ENCODE assay signal across 8 cellular contexts in genomic region chr1:218350909-218351616, GRCh38. TPM values are rescaled to one million over a fixed set of nuclear protein-coding genes. Genes with fewer than 3 reads are reported as not detected.
DNase-seq lines count a peak whose midpoint lies in the region; ATAC-seq, FAIRE-seq and TF ChIP-seq lines count a peak whose summit lies in the region.

No MANE protein-coding gene starts in this region.

- no peak overlapping the region for H3K14ac ChIP-seq in neuronal stem cell (ENCODE audit: low read length)

- H3K36me3 ChIP-seq in cardiac muscle cell (peaks cover 23% of the 10 kb centered on the region), GM12878 (ENCODE audit: control insufficient read depth in 2 of 2, insufficient read depth in 2 of 2, low read length in 1 of 2) (no peaks in the 10 kb centered on the region), osteoblast (ENCODE audit: insufficient read depth, low read length) (peaks cover 10% of the 10 kb centered on the region), BE2C (no peaks in the 10 kb centered on the region), neuronal stem cell (replicated peaks in 1 of 2; ENCODE audit: control insufficient read depth in 2 of 2, insufficient read depth in 2 of 2, low read length in 2 of 2) (no peaks in the 10 kb centered on the region)

- no peak for FAIRE-seq in GM12878 (lab: Jason Lieb, UNC)

- H3K23ac ChIP-seq in neuronal stem cell (ENCODE audit: low read depth, low read length, poor library complexity) = no peak overlapping the region

- RAD21 ChIA-PET in GM12878 (lab: Charles Lee; ENCODE audit: unreplicated experiment) = no interaction called here

- H3K79me2 ChIP-seq in GM12878 (ENCODE audit: control insufficient read depth, insufficient read depth, low read length) (no peaks in the 10 kb centered on the region), osteoblast (ENCODE audit: insufficient read depth, low read length) (peaks cover 67% of the 10 kb centered on the region)

- CTCF ChIA-PET in GM12878 (lab: Yijun Ruan, JAX) = no interaction called here

- in situ Hi-C loops in GM12878 (cut with MboI) = no loop called here

- H3K4ac ChIP-seq in neuronal stem cell (ENCODE audit: low read length) = no peak overlapping the region

- no peaks in the 10 kb centered on the region for H4K20me1 ChIP-seq in GM12878 (ENCODE audit: control insufficient read depth, insufficient read depth)
- peaks cover 5% of the 10 kb centered on the region for H4K20me1 ChIP-seq in osteoblast (ENCODE audit: insufficient read depth, low read length)

- no TSS peak for BruUV-seq in GM12878 (replicated peaks; lab: Mats Ljungman, UMichigan)

- no peak overlapping the region for H2BK120ac ChIP-seq in neuronal stem cell (ENCODE audit: low read depth, low read length)

- H3K4me3 ChIP-seq in cardiac muscle cell (peak overlapping the region; percentile 94), HL-60 (replicated peaks; ENCODE audit: insufficient read depth, low read length) (peak overlapping the region; percentile 25), GM12878 (peak overlapping the region; percentile 13; the same call in 1 of the 2 replicates), osteoblast (ENCODE audit: insufficient read depth, low read length) (peak overlapping the region; percentile 69), BE2C (ENCODE audit: low read depth, low read length) (no peak overlapping the region), neuronal stem cell (ENCODE audit: low read length in 2 of 2) (no peak overlapping the region)

- H3K9ac ChIP-seq in GM12878 (ENCODE audit: control insufficient read depth, insufficient read depth, low read length) = no peak overlapping the region; the same call in 1 of the 2 replicates
- H3K9ac ChIP-seq in neuronal stem cell (ENCODE audit: low read depth, low read length, poor library complexity) = no peak overlapping the region

- H3K79me1 ChIP-seq in neuronal stem cell (ENCODE audit: low read depth, low read length) = no peaks in the 10 kb centered on the region

- POLR2A ChIA-PET in GM12878 (lab: Charles Lee) = no interaction called here

- no peak overlapping the region for H2BK5ac ChIP-seq in neuronal stem cell (ENCODE audit: low read length)

- peak overlapping the region; percentile 61 for H3K27ac ChIP-seq in cardiac muscle cell
- peak overlapping the region; percentile 65 for H3K27ac ChIP-seq in HL-60 (replicated peaks)
- H3K27ac ChIP-seq in GM12878 (ENCODE audit: control insufficient read depth, insufficient read depth) = no peak overlapping the region
- H3K27ac ChIP-seq in osteoblast (ENCODE audit: low read depth, low read length) = peak overlapping the region; percentile 93
- no peak overlapping the region for H3K27ac ChIP-seq in neuronal stem cell (replicated peaks; ENCODE audit: low read length)

- no peak overlapping the region for H2BK15ac ChIP-seq in neuronal stem cell (ENCODE audit: low read length)

- H2AK5ac ChIP-seq in neuronal stem cell (ENCODE audit: low read depth, low read length) = no peak overlapping the region

- peak overlapping the region; percentile 77 for H2AFZ ChIP-seq in GM12878 (ENCODE audit: control insufficient read depth, low read depth, low read length)
- peak overlapping the region; percentile 51 for H2AFZ ChIP-seq in osteoblast (ENCODE audit: low read length)
- H2AFZ ChIP-seq in neuronal stem cell (ENCODE audit: low read length) = no peak overlapping the region

- ATAC-seq in Right ventricle myocardium superior (ENCODE audit: poor library complexity) (no peak), GM12878 (no peak)

- H3K27me3 ChIP-seq in cardiac muscle cell (no peaks in the 10 kb centered on the region), HL-60 (ENCODE audit: insufficient read depth, poor library complexity, severe bottlenecking) (peaks cover 2% of the 10 kb centered on the region), GM12878 (replicated peaks in 1 of 2; ENCODE audit: control insufficient read depth in 2 of 2, insufficient read depth in 2 of 2, low read length in 1 of 2) (peaks cover 3 to 15% of the 10 kb centered on the region in 2 experiments; a peak in 3 of 4 replicates), osteoblast (ENCODE audit: insufficient read depth, low read length) (no peaks in the 10 kb centered on the region), BE2C (no peaks in the 10 kb centered on the region; the same call in 1 of the 2 replicates), neuronal stem cell (ENCODE audit: control insufficient read depth in 3 of 3, insufficient read depth in 3 of 3, low read depth in 1 of 3, low read length in 3 of 3) (no peaks in the 10 kb centered on the region)

- TF ChIP-seq EP300 in GM12878 (IDR thresholded peaks at IDR 0.05; ENCODE audit: borderline replicate concordance in 1 of 2, control insufficient read depth in 1 of 2, low read depth in 2 of 2, low read length in 2 of 2) = no peak

- SMC1A ChIA-PET in GM12878 (lab: Charles Lee; ENCODE audit: uncharacterized antibody, unreplicated experiment) = interaction anchor here (1.0 kb wide), 1 partner anchor 23 kb away, joined by 4 read pairs; no protein-coding TSS in a partner anchor

- intact Hi-C loops in Right ventricle myocardium superior (cut with DNase I) = no loop called here
- intact Hi-C loops in GM12878 (cut with micrococcal nuclease; ENCODE audit: unreplicated experiment) = no loop called here

- DNase-seq in cardiac muscle cell (ENCODE audit: low read depth in 1 of 2, low spot score in 1 of 2) (peak in 1 of 2 donors; percentile 86), Right ventricle myocardium superior (no peak), HL-60 (ENCODE audit: low read depth in 1 of 2, low spot score in 1 of 2) (no peak), GM12878 (ENCODE audit: low read depth, low spot score) (no peak), osteoblast (ENCODE audit: insufficient read length, low spot score, missing footprints) (no peak), BE2C (no peak), neuronal stem cell (ENCODE audit: low spot score) (no peak)
- DNase-seq in activated CD8-positive, alpha-beta memory T cell treated with anti-CD3 and anti-CD28 coated beads, Interleukin-2, amount 50 U/mL, for 48 hours = no peak

- H3K9me3 ChIP-seq in cardiac muscle cell (ENCODE audit: low read depth) = no peaks in the 10 kb centered on the region
- H3K9me3 ChIP-seq in GM12878 (replicated peaks; ENCODE audit: control insufficient read depth, insufficient read depth, low read length) = no peaks in the 10 kb centered on the region
- no peaks in the 10 kb centered on the region for H3K9me3 ChIP-seq in osteoblast (ENCODE audit: low read depth, low read length)
- no peaks in the 10 kb centered on the region for H3K9me3 ChIP-seq in BE2C
- H3K9me3 ChIP-seq in neuronal stem cell (replicated peaks in 1 of 2; ENCODE audit: control insufficient read depth in 2 of 2, insufficient read depth in 1 of 2, low read depth in 1 of 2, low read length in 2 of 2) = peaks cover 0 to 2% of the 10 kb centered on the region in 2 donors

- no peak overlapping the region for H2BK12ac ChIP-seq in neuronal stem cell (ENCODE audit: low read length)

- TF ChIP-seq CTCF in cardiac muscle cell (IDR thresholded peaks at IDR 0.05; ENCODE audit: low read depth, low read length) (no peak), HL-60 (IDR thresholded peaks at IDR 0.05; ENCODE audit: insufficient read depth, low read length) (no peak), GM12878 (IDR thresholded peaks at IDR 0.05 in 2 of 3, conservative IDR thresholded peaks at IDR 0.05 in 1 of 3; ENCODE audit: control insufficient read depth in 2 of 3, extremely low read depth in 1 of 3, insufficient read depth in 1 of 3, low read depth in 3 of 3, low read length in 3 of 3) (no peak), osteoblast (IDR thresholded peaks at IDR 0.05; ENCODE audit: extremely low read depth, low read depth, low read length) (no peak), BE2C (IDR thresholded peaks at IDR 0.05; ENCODE audit: low read depth, low read length) (no peak)

- peak overlapping the region; percentile 40 for H3K4me2 ChIP-seq in GM12878 (ENCODE audit: control insufficient read depth, insufficient read depth)
- peak overlapping the region; percentile 96 for H3K4me2 ChIP-seq in osteoblast (ENCODE audit: insufficient read depth, low read length)
- H3K4me2 ChIP-seq in neuronal stem cell (ENCODE audit: insufficient read depth, low read length, poor library complexity, severe bottlenecking) = no peak overlapping the region

- no peak for TF ChIP-seq RAD21 in GM12878 (IDR thresholded peaks at IDR 0.05; ENCODE audit: insufficient read depth, low read depth, low read length)

- WGBS in GM12878 (ENCODE audit: insufficient coverage, insufficient replicate concordance, low lambda C conversion rate, missing lambda C conversion rate) = 34% methylated on average over 6 of the region's 6 CpGs
- no CpG with 5 or more reads among the region's 6 CpGs for WGBS in neuronal stem cell (ENCODE audit: extremely low coverage in 2 of 2, insufficient read length in 2 of 2, insufficient replicate concordance in 1 of 2), 2 donors

- H3K4me1 ChIP-seq in cardiac muscle cell (ENCODE audit: low read depth) (peaks cover 38% of the 10 kb centered on the region), GM12878 (ENCODE audit: control insufficient read depth, insufficient read depth, low read length) (peaks cover 6% of the 10 kb centered on the region; the same call in 1 of the 2 replicates), osteoblast (ENCODE audit: insufficient read depth, low read length) (peaks cover 19% of the 10 kb centered on the region), BE2C (no peaks in the 10 kb centered on the region), neuronal stem cell (ENCODE audit: control insufficient read depth in 2 of 2, insufficient read depth in 1 of 2, low read depth in 1 of 2, low read length in 2 of 2) (peaks cover 2 to 7% of the 10 kb centered on the region in 2 donors)

- no peak for TF ChIP-seq POLR2A in GM12878 (IDR thresholded peaks at IDR 0.05; ENCODE audit: low read depth, low read length)

- H4K8ac ChIP-seq in neuronal stem cell (ENCODE audit: low read depth, low read length) = no peak overlapping the region

- H4K91ac ChIP-seq in neuronal stem cell (ENCODE audit: low read depth, low read length, poor library complexity) = no peak overlapping the region

- no peak overlapping the region for H3K18ac ChIP-seq in neuronal stem cell (ENCODE audit: low read length)

RNA-seq across cellular contexts. Expression of gene TGFB2, which starts 5.9 kb away (rescaled TPM):
- total RNA-seq in cardiac muscle cell = 107 and 171 TPM in 2 replicates
- polyA plus RNA-seq in cardiac muscle cell = 132 and 210 TPM in 2 replicates
- total RNA-seq in Right ventricle myocardium superior = 1.5 TPM
- total RNA-seq in GM12878 (2013; cell fraction: nucleolus; rRNA removed) = not detected in 2 replicates
- total RNA-seq in GM12878 (2014; rRNA removed) = 0.16 TPM in 1 of 2 replicates, not detected in the other
- total RNA-seq in GM12878 (2014; rRNA removed; fragmentation: Illumina TruSeq; extraction: Trizol) = 0.04 and 0.18 TPM in 2 replicates
- total RNA-seq in GM12878 (2021) = 0.35 TPM in 1 of 2 replicates, not detected in the other
- not detected for polyA plus RNA-seq in GM12878 (2011; ENCODE audit: low read depth)
- 0.03 TPM in 2 replicates for polyA plus RNA-seq in GM12878 (2011; rRNA removed)
- polyA plus RNA-seq in GM12878 (2011; cell fraction: cytosol; rRNA removed) = not detected in 2 replicates
- polyA plus RNA-seq in GM12878 (2011; cell fraction: nucleus; rRNA removed) = 0.03 and 0.04 TPM in 2 replicates
- polyA plus RNA-seq in GM12878 (2012) = not detected in 2 replicates
- polyA plus RNA-seq in GM12878 (2014; fragmentation: Illumina TruSeq; extraction: Trizol) = 0.03 TPM in 1 of 2 replicates, not detected in the other
- not detected for polyA plus RNA-seq in GM12878 (2014; fragmentation: Nextera tagmentation; extraction: Ambion mirVana)
- not detected in 2 replicates for polyA plus RNA-seq in GM12878 (2014; rRNA removed)
- polyA plus RNA-seq in GM12878 (2016; fragmentation: Nextera tagmentation; extraction: Ambion mirVana) = under 1 TPM in 1 of 2 experiments, not detected in 1; 0.11 TPM
- polyA minus RNA-seq in GM12878 (2011; rRNA and poly(A)+ RNA removed) = not detected in 2 replicates
- not detected in 2 replicates for polyA minus RNA-seq in GM12878 (2011; cell fraction: cytosol; rRNA and poly(A)+ RNA removed)
- polyA minus RNA-seq in GM12878 (2011; cell fraction: nucleus; rRNA and poly(A)+ RNA removed) = under 0.01 and 0.29 TPM in 2 replicates
- total RNA-seq in osteoblast = 12.7 and 13.4 TPM in 2 replicates
- polyA plus RNA-seq in BE2C (2012; ENCODE audit: insufficient read depth, insufficient read length, low read depth) = not detected
- polyA plus RNA-seq in neuronal stem cell (2013, experiment 1 of 2) = 1.5 TPM
- 1.5 TPM for polyA plus RNA-seq in neuronal stem cell (2013, experiment 2 of 2)

Comparison
In these comparisons a context has a peak if more than half of its experiments do, and no peak if none do; other contexts are left out.
1. H3K27ac ChIP-seq: peak in cardiac muscle cell (single experiment), HL-60 (single experiment) and osteoblast (single experiment); none in GM12878 (single experiment) and neuronal stem cell (single experiment).
2. H3K4me3 ChIP-seq: peak in cardiac muscle cell (single experiment), HL-60 (single experiment), GM12878 (single experiment) and osteoblast (single experiment); none in BE2C (single experiment) and neuronal stem cell (0 of 2).